In genomic region chr5:154755361-154756202, GRCh38 we compare ENCODE assay signal across 8 cellular contexts. TPM values are rescaled to one million over a fixed set of nuclear protein-coding genes. Genes with fewer than 3 reads are reported as not detected.
DNase-seq lines count a peak whose midpoint lies in the region; ATAC-seq and TF ChIP-seq lines count a peak whose summit lies in the region.

TSS of gene LARP1 (plus strand) at chr5:154755377. CDS start at chr5:154755758, 381 bp downstream.

- no peaks in the 10 kb centered on the region for H3K36me3 ChIP-seq in BJ (ENCODE audit: control insufficient read depth, insufficient read depth, low read length)

- H3K27ac Mint-ChIP-seq in naive B cell, result peak within 1 kb of the TSS; percentile 93 to 98 (median 97)

- CTCF ChIA-PET in BJ (lab: Yijun Ruan, JAX), result no interaction called here

- ATAC-seq in GM19035 (IDR thresholded peaks at IDR 0.05; ENCODE audit: unreplicated experiment) (peak; percentile 12), esophagus mucosa (peak; percentile 0), naive B cell (ENCODE audit: low read depth in 2 of 2) (peak; percentile 2 to 3)

- POLR2A ChIA-PET in BJ (lab: Charles Lee), result no interaction called here

- H3K4me3 ChIP-seq in BJ (ENCODE audit: low read depth, low read length), result peak within 1 kb of the TSS; percentile 94
- H3K4me3 ChIP-seq in HL-60 (replicated peaks; ENCODE audit: insufficient read depth, low read length), result peak within 1 kb of the TSS; percentile 63

- peak within 1 kb of the TSS; percentile 90 to 100 (median 98) for H3K4me3 Mint-ChIP-seq in naive B cell

- no peaks in the 10 kb centered on the region for H3K9me3 Mint-ChIP-seq in naive B cell

- no peaks in the 10 kb centered on the region for H3K27me3 Mint-ChIP-seq in naive B cell

- H3K27me3 ChIP-seq in BJ (ENCODE audit: control insufficient read depth, insufficient read depth, low read length) (no peaks in the 10 kb centered on the region), HL-60 (ENCODE audit: insufficient read depth, poor library complexity, severe bottlenecking) (no peaks in the 10 kb centered on the region)

- TF ChIP-seq CTCF in BJ (IDR thresholded peaks at IDR 0.05; ENCODE audit: insufficient read depth, low read depth, low read length) (no peak), HL-60 (IDR thresholded peaks at IDR 0.05; ENCODE audit: insufficient read depth, low read length) (no peak)

- H3K27ac ChIP-seq in HL-60 (replicated peaks), result peak within 1 kb of the TSS; percentile 98

- peaks cover 40 to 52% (median 45%) of the 10 kb centered on the region in 3 donors for H3K4me1 Mint-ChIP-seq in naive B cell

- DNase-seq in BJ (ENCODE audit: low read depth), result no peak
- DNase-seq in HL-60 (ENCODE audit: low read depth in 1 of 2, low spot score in 1 of 2), result peak in 1 of 2 experiments; percentile 77
- peak; percentile 47 for DNase-seq in activated CD4-positive, CD25-positive, alpha-beta regulatory T cell treated with anti-CD3 and anti-CD28 coated beads, Interleukin-2, amount 50 U/mL, for 72 hours
- DNase-seq in naive B cell, result peak; percentile 41
- DNase-seq in GOT3 (lab: John Stamatoyannopoulos, UW), result no peak
- DNase-seq in DMS79 (lab: John Stamatoyannopoulos, UW), result no peak

- no peaks in the 10 kb centered on the region for H3K36me3 Mint-ChIP-seq in naive B cell

RNA-seq across cellular contexts. Expression of gene LARP1, which starts in this region (rescaled TPM):
- polyA plus RNA-seq in BJ (2011; rRNA removed), result 51.5 and 59.0 TPM in 2 replicates
- polyA minus RNA-seq in BJ (2011; rRNA and poly(A)+ RNA removed), result 69.5 and 104 TPM in 2 replicates
- 144 TPM for total RNA-seq in esophagus mucosa
- polyA plus RNA-seq in naive B cell (ENCODE audit: low read depth in 6 of 6), result 10 to 100 TPM in 4 of 6 donors, 1 to 10 TPM in 2; 4.3 to 22.7 (median 11.1) TPM

Comparison
In these comparisons a context has a peak if more than half of its experiments do, and no peak if none do; other contexts are left out.
1. DNase-seq: peak in activated CD4-positive, CD25-positive, alpha-beta regulatory T cell treated with anti-CD3 and anti-CD28 coated beads, Interleukin-2, amount 50 U/mL, for 72 hours (single experiment) and naive B cell (single experiment); none in BJ (single experiment), GOT3 (single experiment) and DMS79 (single experiment).
2. Peak in every context shown above with its lines, with median percentiles within 50 percentile points of each other: ATAC-seq.